In the genomic region with DNA sequence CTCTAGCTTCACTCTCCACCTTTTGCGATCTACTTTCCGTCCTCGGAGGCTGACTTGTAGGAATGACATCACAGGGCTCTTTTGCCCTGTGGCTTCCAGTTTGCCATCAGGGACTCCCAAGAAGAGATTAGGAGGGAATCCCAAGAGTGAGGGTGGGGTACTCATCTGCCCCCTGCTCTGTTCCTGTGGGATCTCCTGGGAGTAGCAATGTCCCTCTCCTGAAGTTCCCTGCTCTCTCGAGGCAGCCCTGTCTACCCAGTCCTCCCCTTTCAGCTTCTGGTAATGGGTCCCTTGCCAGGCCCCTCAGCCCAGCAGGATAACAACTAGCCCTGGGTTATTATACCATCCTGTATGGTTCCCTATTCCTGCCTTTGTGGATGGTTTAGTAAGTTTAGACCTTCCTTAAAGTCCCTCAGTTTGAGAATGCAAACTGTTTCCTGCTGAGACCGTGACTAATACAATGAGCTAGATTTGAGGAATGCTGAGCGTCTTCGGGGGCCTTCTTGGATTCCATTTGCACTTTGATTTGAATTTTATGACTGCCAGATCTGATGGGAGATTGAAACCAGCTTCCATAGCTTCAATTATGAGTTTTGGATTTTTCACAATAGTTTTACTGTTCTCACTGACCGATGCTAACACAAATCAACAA, we compare ENCODE assay signal across 1 cellular context.
TF ChIP-seq lines count a peak whose summit lies in the region.

No MANE protein-coding gene starts in this region.

TF ChIP-seq in GM23338, 12 proteins besides CTCF, POLR2A, EP300 and RAD21 (continued from another document):
- TF ChIP-seq JUNB (IDR thresholded peaks at IDR 0.05; ENCODE audit: unreplicated experiment): no peak
- no peak for TF ChIP-seq EZH2 (IDR thresholded peaks at IDR 0.05; ENCODE audit: low read depth, unreplicated experiment)
- no peak for TF ChIP-seq STAT1 (IDR thresholded peaks at IDR 0.05; ENCODE audit: unreplicated experiment)
- TF ChIP-seq, protein P1, sequence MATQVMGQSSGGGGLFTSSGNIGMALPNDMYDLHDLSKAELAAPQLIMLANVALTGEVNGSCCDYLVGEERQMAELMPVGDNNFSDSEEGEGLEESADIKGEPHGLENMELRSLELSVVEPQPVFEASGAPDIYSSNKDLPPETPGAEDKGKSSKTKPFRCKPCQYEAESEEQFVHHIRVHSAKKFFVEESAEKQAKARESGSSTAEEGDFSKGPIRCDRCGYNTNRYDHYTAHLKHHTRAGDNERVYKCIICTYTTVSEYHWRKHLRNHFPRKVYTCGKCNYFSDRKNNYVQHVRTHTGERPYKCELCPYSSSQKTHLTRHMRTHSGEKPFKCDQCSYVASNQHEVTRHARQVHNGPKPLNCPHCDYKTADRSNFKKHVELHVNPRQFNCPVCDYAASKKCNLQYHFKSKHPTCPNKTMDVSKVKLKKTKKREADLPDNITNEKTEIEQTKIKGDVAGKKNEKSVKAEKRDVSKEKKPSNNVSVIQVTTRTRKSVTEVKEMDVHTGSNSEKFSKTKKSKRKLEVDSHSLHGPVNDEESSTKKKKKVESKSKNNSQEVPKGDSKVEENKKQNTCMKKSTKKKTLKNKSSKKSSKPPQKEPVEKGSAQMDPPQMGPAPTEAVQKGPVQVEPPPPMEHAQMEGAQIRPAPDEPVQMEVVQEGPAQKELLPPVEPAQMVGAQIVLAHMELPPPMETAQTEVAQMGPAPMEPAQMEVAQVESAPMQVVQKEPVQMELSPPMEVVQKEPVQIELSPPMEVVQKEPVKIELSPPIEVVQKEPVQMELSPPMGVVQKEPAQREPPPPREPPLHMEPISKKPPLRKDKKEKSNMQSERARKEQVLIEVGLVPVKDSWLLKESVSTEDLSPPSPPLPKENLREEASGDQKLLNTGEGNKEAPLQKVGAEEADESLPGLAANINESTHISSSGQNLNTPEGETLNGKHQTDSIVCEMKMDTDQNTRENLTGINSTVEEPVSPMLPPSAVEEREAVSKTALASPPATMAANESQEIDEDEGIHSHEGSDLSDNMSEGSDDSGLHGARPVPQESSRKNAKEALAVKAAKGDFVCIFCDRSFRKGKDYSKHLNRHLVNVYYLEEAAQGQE (IDR thresholded peaks at IDR 0.05; ENCODE audit: unreplicated experiment): no peak
